Comparison of ENCODE assay signal across 16 cellular contexts in genomic region chr1:94562502-94563260, GRCh38. TPM values are rescaled to one million over a fixed set of nuclear protein-coding genes. Genes with fewer than 3 reads are reported as not detected.
DNase-seq lines count a peak whose midpoint lies in the region; ATAC-seq and TF ChIP-seq lines count a peak whose summit lies in the region.
"Had no signal": no experiment of that assay in that cellular context is flagged by ENCODE, and none has a peak within 500 bp of the region (broad histone marks: within the 10 kb centered on the region; RNA-seq: fewer than 3 reads in every experiment).

No MANE protein-coding gene starts in this region.

- no peak overlapping the region for H3K4me3 ChIP-seq in upper lobe of right lung
- H3K4me3 ChIP-seq: skin epidermis, tibial nerve had no signal

- H3K36me3 Mint-ChIP-seq in activated naive CD4-positive, alpha-beta T cell treated with anti-CD3 and anti-CD28 coated beads, Interleukin-2, amount 50 U/mL, for 24 hours = no peaks in the 10 kb centered on the region
- H3K36me3 Mint-ChIP-seq in activated naive CD4-positive, alpha-beta T cell treated with anti-CD3 and anti-CD28 coated beads, Interleukin-2, amount 50 U/mL, for 72 hours = peaks cover 0 to 4% of the 10 kb centered on the region in 2 donors
- no peaks in the 10 kb centered on the region for H3K36me3 Mint-ChIP-seq in nephron progenitor cell (ENCODE audit: low read depth)

- no peaks in the 10 kb centered on the region for H3K9me3 ChIP-seq in upper lobe of right lung

- intact Hi-C loops in upper lobe of right lung (cut with DNase I) = no loop called here

- H3K4me3 Mint-ChIP-seq in activated naive CD4-positive, alpha-beta T cell treated with anti-CD3 and anti-CD28 coated beads, Interleukin-2, amount 50 U/mL, for 24 hours = no peak overlapping the region
- H3K4me3 Mint-ChIP-seq in nephron progenitor cell = no peak overlapping the region

- no peaks in the 10 kb centered on the region for H3K9me3 Mint-ChIP-seq in activated naive CD4-positive, alpha-beta T cell treated with anti-CD3 and anti-CD28 coated beads, Interleukin-2, amount 50 U/mL, for 24 hours
- no peaks in the 10 kb centered on the region for H3K9me3 Mint-ChIP-seq in activated naive CD4-positive, alpha-beta T cell treated with anti-CD3 and anti-CD28 coated beads, Interleukin-2, amount 50 U/mL, for 72 hours
- H3K9me3 Mint-ChIP-seq in nephron progenitor cell = peaks cover 12% of the 10 kb centered on the region

- H3K27ac ChIP-seq in epithelial cell of prostate (peak overlapping the region; percentile 66), upper lobe of right lung (peak overlapping the region; percentile 32)
- H3K27ac ChIP-seq: C4-2B, skin epidermis had no signal

- peak overlapping the region; percentile 68 for H3K27ac Mint-ChIP-seq in activated naive CD4-positive, alpha-beta T cell treated with anti-CD3 and anti-CD28 coated beads, Interleukin-2, amount 50 U/mL, for 24 hours
- no peak overlapping the region for H3K27ac Mint-ChIP-seq in activated naive CD4-positive, alpha-beta T cell treated with anti-CD3 and anti-CD28 coated beads, Interleukin-2, amount 50 U/mL, for 72 hours
- peak overlapping the region; percentile 95 for H3K27ac Mint-ChIP-seq in nephron progenitor cell

- H3K4me1 ChIP-seq in upper lobe of right lung = no peaks in the 10 kb centered on the region

- no peak for TF ChIP-seq CTCF in nephron progenitor cell (IDR thresholded peaks at IDR 0.05)
- TF ChIP-seq CTCF in upper lobe of right lung (IDR thresholded peaks at IDR 0.05) = no peak

- no peak for TF ChIP-seq POLR2A in erythroblast (IDR thresholded peaks at IDR 0.05; ENCODE audit: low read length)

- no peaks in the 10 kb centered on the region for H3K4me1 Mint-ChIP-seq in activated naive CD4-positive, alpha-beta T cell treated with anti-CD3 and anti-CD28 coated beads, Interleukin-2, amount 50 U/mL, for 24 hours
- peaks cover 10% of the 10 kb centered on the region for H3K4me1 Mint-ChIP-seq in nephron progenitor cell

- no peak for ATAC-seq in activated naive CD4-positive, alpha-beta T cell treated with anti-CD3 and anti-CD28 coated beads, Interleukin-2, amount 50 U/mL, for 72 hours
- ATAC-seq in upper lobe of right lung = peak; percentile 98

- H3K36me3 ChIP-seq in upper lobe of right lung = no peaks in the 10 kb centered on the region
- H3K36me3 ChIP-seq: tibial nerve had no signal

- no peak for DNase-seq in activated naive CD4-positive, alpha-beta T cell treated with anti-CD3 and anti-CD28 coated beads, Interleukin-2, amount 50 U/mL, for 72 hours (ENCODE audit: low spot score in 2 of 2)
- DNase-seq in epithelial cell of prostate (ENCODE audit: low read depth, low spot score) (no peak), nephron progenitor cell (no peak), upper lobe of right lung (peak; percentile 68), cerebellar cortex (ENCODE audit: low spot score) (no peak), erythroblast (lab: John Stamatoyannopoulos, UW) (no peak), globus pallidus (ENCODE audit: low spot score) (no peak)
- DNase-seq: activated CD8-positive, alpha-beta memory T cell treated with anti-CD3 and anti-CD28 coated beads for 24 hours; amniotic stem cell; DND-41; KG1; midbrain had no signal

- no peaks in the 10 kb centered on the region for H3K27me3 ChIP-seq in upper lobe of right lung

- H3K27me3 Mint-ChIP-seq in activated naive CD4-positive, alpha-beta T cell treated with anti-CD3 and anti-CD28 coated beads, Interleukin-2, amount 50 U/mL, for 24 hours = peaks cover 4% of the 10 kb centered on the region
- peaks cover 2% of the 10 kb centered on the region for H3K27me3 Mint-ChIP-seq in nephron progenitor cell (ENCODE audit: low read depth, poor library complexity)

RNA-seq across cellular contexts. Expression of gene F3, which starts 21.1 kb away (rescaled TPM):
- under 1 TPM in 1 of 2 donors, not detected in 1; 0.18 TPM for total RNA-seq in activated naive CD4-positive, alpha-beta T cell treated with anti-CD3 and anti-CD28 coated beads, Interleukin-2, amount 50 U/mL, for 72 hours
- 113 TPM for total RNA-seq in upper lobe of right lung

Comparison
In these comparisons a context has a peak if more than half of its experiments do, and no peak if none do; other contexts are left out.
1. H3K27ac Mint-ChIP-seq: peak in activated naive CD4-positive, alpha-beta T cell treated with anti-CD3 and anti-CD28 coated beads, Interleukin-2, amount 50 U/mL, for 24 hours (single experiment) and nephron progenitor cell (single experiment); none in activated naive CD4-positive, alpha-beta T cell treated with anti-CD3 and anti-CD28 coated beads, Interleukin-2, amount 50 U/mL, for 72 hours (0 of 2).
2. RNA of gene F3, which starts 21.1 kb away (total RNA-seq): 113 TPM in upper lobe of right lung (single experiment); 0.18 TPM in activated naive CD4-positive, alpha-beta T cell treated with anti-CD3 and anti-CD28 coated beads, Interleukin-2, amount 50 U/mL, for 72 hours; every median in the first group is over 10 times any median in the second.